Comparison of ENCODE assay signal across 9 cellular contexts in genomic region chr9:84759300-84759750, GRCh38.
DNase-seq lines count a peak whose midpoint lies in the region; ATAC-seq, FAIRE-seq and TF ChIP-seq lines count a peak whose summit lies in the region.
"Had no signal": no experiment of that assay in that cellular context is flagged by ENCODE, and none has a peak within 500 bp of the region (broad histone marks: within the 10 kb centered on the region; RNA-seq: fewer than 3 reads in every experiment).

No MANE protein-coding gene starts in this region.

- DNase-seq in bronchial epithelial cell (ENCODE audit: low read depth) (peak; percentile 92), suprapubic skin (ENCODE audit: low spot score in 2 of 2) (no peak), sciatic nerve (ENCODE audit: low spot score) (no peak), CD1c-positive myeloid dendritic cell (ENCODE audit: extremely low spot score) (no peak), NCI-H2029 (lab: John Stamatoyannopoulos, UW) (no peak)
- DNase-seq: foreskin melanocyte had no signal

- peaks cover 6% of the 10 kb centered on the region for H3K9me3 ChIP-seq in suprapubic skin

- WGBS in suprapubic skin: 34% methylated on average over 2 of the region's 2 CpGs

- no peak for TF ChIP-seq EP300 in suprapubic skin (IDR thresholded peaks at IDR 0.05)

- no peak for FAIRE-seq in bronchial epithelial cell (lab: Jason Lieb, UNC)

- H3K4me3 ChIP-seq in bronchial epithelial cell (ENCODE audit: low read depth, low read length) (no peak overlapping the region), suprapubic skin (no peak overlapping the region)

- TF ChIP-seq CTCF in bronchial epithelial cell (IDR thresholded peaks at IDR 0.05; ENCODE audit: insufficient read depth, low read length, severe bottlenecking) (no peak), suprapubic skin (IDR thresholded peaks at IDR 0.05) (no peak)

- TF ChIP-seq POLR2A in suprapubic skin (IDR thresholded peaks at IDR 0.05): no peak

- ATAC-seq in GM18499 (IDR thresholded peaks at IDR 0.05; ENCODE audit: insufficient read depth, unreplicated experiment) (peak; percentile 53), GM21367 (IDR thresholded peaks at IDR 0.05; ENCODE audit: unreplicated experiment) (peak; percentile 62), HG03442 (IDR thresholded peaks at IDR 0.05; ENCODE audit: unreplicated experiment) (peak; percentile 50), sciatic nerve (no peak)

- H3K4me1 ChIP-seq in suprapubic skin: peaks cover 16% of the 10 kb centered on the region

- H3K36me3 ChIP-seq in bronchial epithelial cell (ENCODE audit: control insufficient read depth, insufficient read depth, low read length) (no peaks in the 10 kb centered on the region), suprapubic skin (no peaks in the 10 kb centered on the region)

- H3K27me3 ChIP-seq in bronchial epithelial cell (ENCODE audit: control insufficient read depth, insufficient read depth, low read length): no peaks in the 10 kb centered on the region
- H3K27me3 ChIP-seq in suprapubic skin: no peaks in the 10 kb centered on the region

- H3K27ac ChIP-seq in suprapubic skin: no peak overlapping the region

- intact Hi-C loops in sciatic nerve (cut with DNase I): no loop called here
